In genomic region chr21:14012409-14012808, GRCh38 we compare ENCODE assay signal across 34 cellular contexts.
"Had no signal": no experiment of that assay in that cellular context is flagged by ENCODE, and none has a peak within 500 bp of the region (broad histone marks: within the 10 kb centered on the region; RNA-seq: fewer than 3 reads in every experiment).

No MANE protein-coding gene starts in this region.

- DNase-seq: Karpas-422, Kasumi-1, MG63, MM.1S, MV-4-11, NCI-H1048, NCI-H1092, NCI-H1092 treated with DMSO at 0.1 percent for 48 hours, NCI-H1105, NCI-H1105 treated with DMSO at 0.1 percent for 48 hours, NCI-H1417, NCI-H1417 treated with DMSO at 0.1 percent for 48 hours, NCI-H1436, NCI-H1436 treated with DMSO at 0.1 percent for 48 hours, NCI-H146, NCI-H1694, NCI-H1694 treated with DMSO at 0.1 percent for 48 hours, NCI-H187, NCI-H187 treated with DMSO at 0.1 percent for 48 hours, NCI-H1930, NCI-H2029, NCI-H2029 treated with DMSO at 0.1 percent for 48 hours, NCI-H2081, NCI-H2081 treated with DMSO at 0.1 percent for 48 hours, NCI-H2107, NCI-H2171, NCI-H2171 treated with DMSO at 0.1 percent for 48 hours, NCI-H2227 treated with DMSO at 0.1 percent for 48 hours, NCI-H226, NCI-H345, NCI-H446, NCI-H446 treated with DMSO at 0.1 percent for 48 hours, NCI-H510A, NCI-H510A treated with DMSO at 0.1 percent for 48 hours had no signal

- H3K27me3 ChIP-seq: MG63 had no signal

- H3K4me3 ChIP-seq: MG63 had no signal

- H3K36me3 ChIP-seq: MG63 had no signal

- H3K9me3 ChIP-seq: MG63 had no signal
